In the genomic region with DNA sequence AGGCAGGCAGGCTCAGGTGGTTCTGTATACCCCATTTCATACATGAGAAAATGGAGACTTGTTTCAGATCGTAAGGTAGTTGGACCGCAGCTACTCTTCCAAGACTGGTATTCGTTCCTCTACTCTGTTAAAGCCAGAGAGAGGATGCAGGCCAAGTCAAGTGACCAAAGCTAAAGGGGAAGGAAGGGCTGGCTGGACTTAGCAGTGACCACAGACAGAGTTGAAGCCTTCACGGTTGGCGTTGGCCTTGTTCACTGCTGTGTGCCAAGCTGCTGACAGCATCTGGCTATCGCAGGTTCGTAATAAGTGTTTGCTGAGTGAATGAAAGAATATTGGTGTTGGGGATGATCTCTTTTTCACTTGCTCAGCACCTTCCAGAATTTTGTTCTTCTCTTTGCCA, we compare ENCODE assay signal across 10 cellular contexts.
DNase-seq lines count a peak whose midpoint lies in the region; ATAC-seq and TF ChIP-seq lines count a peak whose summit lies in the region.
"Had no signal": no experiment of that assay in that cellular context is flagged by ENCODE, and none has a peak within 500 bp of the region (broad histone marks: within the 10 kb centered on the region; RNA-seq: fewer than 3 reads in every experiment).

No MANE protein-coding gene starts in this region.

- H3K36me3 Mint-ChIP-seq in activated naive CD4-positive, alpha-beta T cell treated with anti-CD3 and anti-CD28 coated beads, Interleukin-2, amount 10 ng/mL, durations not matched to agents 7 days and 5 days, result peaks cover 52% of the 10 kb centered on the region
- no peaks in the 10 kb centered on the region for H3K36me3 Mint-ChIP-seq in mesothelial cell of epicardium

- H3K27ac ChIP-seq in adrenal gland (peak overlapping the region in 1 of 5 donors; percentile 56), thyroid gland (peak overlapping the region; percentile 75 to 88 (median 83)), A673 (ENCODE audit: low read depth, low read length, poor library complexity, severe bottlenecking) (no peak overlapping the region)
- H3K27ac ChIP-seq: colonic mucosa had no signal

- no peaks in the 10 kb centered on the region for H3K27me3 ChIP-seq in adrenal gland
- H3K27me3 ChIP-seq in thyroid gland, result no peaks in the 10 kb centered on the region
- no peaks in the 10 kb centered on the region for H3K27me3 ChIP-seq in A673 (replicated peaks; ENCODE audit: insufficient read depth, low read depth, low read length, poor library complexity)
- H3K27me3 ChIP-seq: colonic mucosa had no signal

- peaks cover 70% of the 10 kb centered on the region for H3K4me1 Mint-ChIP-seq in activated naive CD4-positive, alpha-beta T cell treated with anti-CD3 and anti-CD28 coated beads, Interleukin-2, amount 10 ng/mL, durations not matched to agents 7 days and 5 days
- H3K4me1 Mint-ChIP-seq in mesothelial cell of epicardium, result peaks cover 34% of the 10 kb centered on the region

- no peaks in the 10 kb centered on the region for H3K9me3 Mint-ChIP-seq in activated naive CD4-positive, alpha-beta T cell treated with anti-CD3 and anti-CD28 coated beads, Interleukin-2, amount 10 ng/mL, durations not matched to agents 7 days and 5 days
- no peaks in the 10 kb centered on the region for H3K9me3 Mint-ChIP-seq in mesothelial cell of epicardium

- intact Hi-C loops in adrenal gland (cut with DNase I), result no loop called here
- intact Hi-C loops in thyroid gland (cut with DNase I), result no loop called here
- intact Hi-C loops in A673 (cut with micrococcal nuclease; ENCODE audit: unreplicated experiment), result no loop called here

- H3K27ac Mint-ChIP-seq in activated naive CD4-positive, alpha-beta T cell treated with anti-CD3 and anti-CD28 coated beads, Interleukin-2, amount 10 ng/mL, durations not matched to agents 7 days and 5 days, result peak overlapping the region; percentile 84
- peak overlapping the region; percentile 54 for H3K27ac Mint-ChIP-seq in mesothelial cell of epicardium

- no peak for TF ChIP-seq CTCF in adrenal gland (IDR thresholded peaks at IDR 0.05)
- TF ChIP-seq CTCF in mesothelial cell of epicardium (IDR thresholded peaks at IDR 0.05; ENCODE audit: unreplicated experiment), result no peak
- no peak for TF ChIP-seq CTCF in thyroid gland (IDR thresholded peaks at IDR 0.05)
- TF ChIP-seq CTCF in A673 (conservative IDR thresholded peaks at IDR 0.05; ENCODE audit: low read depth, low read length), result no peak

- H3K4me3 ChIP-seq in adrenal gland (no peak overlapping the region), thyroid gland (replicated peaks in 1 of 3) (no peak overlapping the region), A673 (ENCODE audit: low read depth, low read length, poor library complexity, severe bottlenecking) (no peak overlapping the region)
- H3K4me3 ChIP-seq: colonic mucosa had no signal

- CTCF ChIA-PET in activated naive CD4-positive, alpha-beta T cell treated with anti-CD3 and anti-CD28 coated beads, Interleukin-2, amount 10 ng/mL, durations not matched to agents 7 days and 5 days (lab: Charles Lee), result interaction anchor here (1.0 to 2.5 kb wide), 2 partner anchors 11 to 65 kb away, joined by 3 to 13 read pairs; no protein-coding TSS in a partner anchor
- CTCF ChIA-PET in A673 (lab: Charles Lee), result no interaction called here

- H3K4me1 ChIP-seq in adrenal gland (replicated peaks in 1 of 2) (no peaks in the 10 kb centered on the region), thyroid gland (peaks cover 40 to 55% of the 10 kb centered on the region in 2 donors), A673 (ENCODE audit: insufficient read depth, low read length, poor library complexity, severe bottlenecking) (no peaks in the 10 kb centered on the region)
- H3K4me1 ChIP-seq: colonic mucosa had no signal

- H3K9me3 ChIP-seq in adrenal gland (replicated peaks in 1 of 3) (no peaks in the 10 kb centered on the region), thyroid gland (no peaks in the 10 kb centered on the region), A673 (ENCODE audit: low read depth, low read length, poor library complexity, severe bottlenecking) (no peaks in the 10 kb centered on the region)
- H3K9me3 ChIP-seq: colonic mucosa had no signal

- no peaks in the 10 kb centered on the region for H3K27me3 Mint-ChIP-seq in activated naive CD4-positive, alpha-beta T cell treated with anti-CD3 and anti-CD28 coated beads, Interleukin-2, amount 10 ng/mL, durations not matched to agents 7 days and 5 days
- H3K27me3 Mint-ChIP-seq in mesothelial cell of epicardium (ENCODE audit: low read depth), result no peaks in the 10 kb centered on the region

- WGBS in adrenal gland, 4 donors, result 75 to 87% (median 81%) methylated on average over 7 of the region's 7 CpGs
- WGBS in thyroid gland, 2 donors, result 84 to 90% methylated on average over 7 of the region's 7 CpGs

- TF ChIP-seq POLR2A in adrenal gland (IDR thresholded peaks at IDR 0.05) (no peak), thyroid gland (IDR thresholded peaks at IDR 0.05) (no peak)

- no peak overlapping the region for H3K4me3 Mint-ChIP-seq in activated naive CD4-positive, alpha-beta T cell treated with anti-CD3 and anti-CD28 coated beads, Interleukin-2, amount 10 ng/mL, durations not matched to agents 7 days and 5 days
- H3K4me3 Mint-ChIP-seq in mesothelial cell of epicardium, result no peak overlapping the region

- no peaks in the 10 kb centered on the region for H3K36me3 ChIP-seq in adrenal gland (replicated peaks in 1 of 2)
- no peaks in the 10 kb centered on the region for H3K36me3 ChIP-seq in thyroid gland
- no peaks in the 10 kb centered on the region for H3K36me3 ChIP-seq in A673 (ENCODE audit: insufficient read depth, low read length, poor library complexity, severe bottlenecking)
- H3K36me3 ChIP-seq: colonic mucosa had no signal

- POLR2A ChIA-PET in A673 (lab: Charles Lee; ENCODE audit: low non-redundant PET), result no interaction called here

- no TSS peak for BruUV-seq in A673 (replicated peaks; lab: Mats Ljungman, UMichigan)

- no peak for ATAC-seq in HG03280 (IDR thresholded peaks at IDR 0.05; ENCODE audit: unreplicated experiment)

- no peak for DNase-seq in activated naive CD4-positive, alpha-beta T cell treated with anti-CD3 and anti-CD28 coated beads, Interleukin-2, amount 10 ng/mL, durations not matched to agents 7 days and 5 days
- DNase-seq in activated naive CD4-positive, alpha-beta T cell treated with Interleukin-2 at 50 U/mL for 16 hours, result no peak
- DNase-seq in adrenal gland (peak; percentile 25 to 62 (median 38)), mesothelial cell of epicardium (ENCODE audit: low spot score in 2 of 2, unreplicated experiment in 2 of 2) (no peak), thyroid gland (no peak), cerebellar cortex (ENCODE audit: low spot score) (no peak), A673 (ENCODE audit: low spot score) (no peak)
- DNase-seq: colonic mucosa, NCI-H82 had no signal

Comparison
In these comparisons a context has a peak if more than half of its experiments do, and no peak if none do; other contexts are left out.
1. DNase-seq: peak in adrenal gland (7 of 7); none in activated naive CD4-positive, alpha-beta T cell treated with anti-CD3 and anti-CD28 coated beads, Interleukin-2, amount 10 ng/mL, durations not matched to agents 7 days and 5 days (single experiment), activated naive CD4-positive, alpha-beta T cell treated with Interleukin-2 at 50 U/mL for 16 hours (single experiment), mesothelial cell of epicardium (0 of 2), thyroid gland (0 of 2), cerebellar cortex (single experiment) and A673 (single experiment).